ENCODE assay signal across 17 cellular contexts in genomic region chr5:32628049-32628803, GRCh38. TPM values are rescaled to one million over a fixed set of nuclear protein-coding genes. Genes with fewer than 3 reads are reported as not detected.
A peak's percentile ranks its signal among the peaks of the same experiment; 100 is the strongest.
DNase-seq lines count a peak whose midpoint lies in the region; ATAC-seq, FAIRE-seq and TF ChIP-seq lines count a peak whose summit lies in the region.
"Had no signal": no experiment of that assay in that cellular context is flagged by ENCODE, and none has a peak within 500 bp of the region (broad histone marks: within the 10 kb centered on the region; RNA-seq: fewer than 3 reads in every experiment).

No MANE protein-coding gene starts in this region.

- H3K4me3 Mint-ChIP-seq in astrocyte (ENCODE audit: unreplicated experiment), result no peak overlapping the region
- H3K4me3 Mint-ChIP-seq: activated CD4-positive, alpha-beta memory T cell treated with anti-CD3 and anti-CD28 coated beads for 36 hours; nephron; stimulated activated effector memory CD8-positive, alpha-beta T cell treated with anti-CD3 and anti-CD28 coated beads, Interleukin-12 subunit alpha, Interleukin-12 subunit beta, amount 100 ng/mL, for 72 hours had no signal

- BruUV-seq in IMR-90 (replicated peaks; lab: Mats Ljungman, UMichigan), result no TSS peak

- peak overlapping the region; percentile 56; the same call in 1 of the 2 replicates for H2AK5ac ChIP-seq in IMR-90 (ENCODE audit: low read depth, low read length)

- H2BK120ac ChIP-seq in IMR-90 (ENCODE audit: low read depth, low read length), result peak overlapping the region; percentile 43

- H3K4me2 ChIP-seq in IMR-90 (ENCODE audit: low read depth, low read length), result peak overlapping the region; percentile 24; the same call in 1 of the 2 replicates
- no peak overlapping the region for H3K4me2 ChIP-seq in astrocyte (ENCODE audit: low read length)

- H2AFZ ChIP-seq in IMR-90 (replicated peaks; ENCODE audit: low read length, poor library complexity) (no peak overlapping the region), astrocyte (ENCODE audit: low read depth, low read length) (no peak overlapping the region)

- no peak for FAIRE-seq in astrocyte (lab: Jason Lieb, UNC)

- H2BK5ac ChIP-seq in IMR-90 (ENCODE audit: low read depth, low read length, poor library complexity, severe bottlenecking), result peak overlapping the region; percentile 65

- POLR2A ChIA-PET in IMR-90 (lab: Charles Lee; ENCODE audit: unreplicated experiment), result no interaction called here

- peaks cover 5% of the 10 kb centered on the region for H3K36me3 Mint-ChIP-seq in astrocyte (ENCODE audit: low read depth, unreplicated experiment)
- H3K36me3 Mint-ChIP-seq: activated CD4-positive, alpha-beta memory T cell treated with anti-CD3 and anti-CD28 coated beads for 36 hours; stimulated activated effector memory CD8-positive, alpha-beta T cell treated with anti-CD3 and anti-CD28 coated beads, Interleukin-12 subunit alpha, Interleukin-12 subunit beta, amount 100 ng/mL, for 72 hours had no signal

- H3K27me3 ChIP-seq in IMR-90 (ENCODE audit: control insufficient read depth, insufficient read depth, low read length) (no peaks in the 10 kb centered on the region), astrocyte (ENCODE audit: insufficient read depth, low read length) (no peaks in the 10 kb centered on the region), Peyer's patch (no peaks in the 10 kb centered on the region)
- H3K27me3 ChIP-seq: adrenal gland, uterus had no signal

- H3K18ac ChIP-seq in IMR-90 (ENCODE audit: low read depth, low read length), result no peak overlapping the region

- intact Hi-C loops in IMR-90 (cut with micrococcal nuclease), result loop anchor here (10.0 kb wide), 1 partner anchor 797 kb away; no protein-coding TSS in a partner anchor

- H4K20me1 ChIP-seq in IMR-90 (ENCODE audit: insufficient read depth, low read length), result no peaks in the 10 kb centered on the region; the same call in 1 of the 2 replicates
- H4K20me1 ChIP-seq in astrocyte (ENCODE audit: insufficient read depth, low read length), result no peaks in the 10 kb centered on the region

- TF ChIP-seq POLR2A in IMR-90 (IDR thresholded peaks at IDR 0.05; ENCODE audit: low read depth, low read length) (no peak), Peyer's patch (IDR thresholded peaks at IDR 0.05) (no peak)

- no peak overlapping the region for H3K14ac ChIP-seq in IMR-90 (replicated peaks; ENCODE audit: low read depth, low read length)

- dilution Hi-C loops in IMR-90 (cut with HindIII; ENCODE audit: low sequenced_read_pairs, unreplicated experiment), result no loop called here

- DNase-seq in IMR-90 (peak; percentile 85), astrocyte (ENCODE audit: low read depth) (peak; percentile 62), kidney glomerular epithelial cell (lab: John Stamatoyannopoulos, UW) (peak; percentile 85), coronary artery (ENCODE audit: low spot score) (no peak), RKO (ENCODE audit: low spot score) (no peak), NCI-H2107 treated with DMSO at 0.1 percent for 48 hours (lab: John Stamatoyannopoulos, UW; ENCODE audit: unreplicated experiment) (no peak), Peyer's patch (no peak)
- DNase-seq: activated CD4-positive, alpha-beta memory T cell treated with anti-CD3 and anti-CD28 coated beads for 36 hours; adrenal gland; cortex of kidney; GOT3; mammary epithelial cell; NCI-H146; uterus had no signal

- no peaks in the 10 kb centered on the region for H3K36me3 ChIP-seq in IMR-90 (ENCODE audit: control insufficient read depth, insufficient read depth, low read length)
- no peaks in the 10 kb centered on the region for H3K36me3 ChIP-seq in astrocyte (ENCODE audit: insufficient read depth, low read length)
- H3K36me3 ChIP-seq in Peyer's patch, result no peaks in the 10 kb centered on the region
- H3K36me3 ChIP-seq: adrenal gland, uterus had no signal

- TF ChIP-seq RAD21 in IMR-90 (IDR thresholded peaks at IDR 0.05; ENCODE audit: low read length), result 0 out of 2 replicates have a peak, but pooled peaks have one; percentile 1

- no peaks in the 10 kb centered on the region for H3K9me3 ChIP-seq in IMR-90 (ENCODE audit: control insufficient read depth, insufficient read depth, low read length)
- no peaks in the 10 kb centered on the region for H3K9me3 ChIP-seq in astrocyte (ENCODE audit: insufficient read depth, low read depth, low read length)
- H3K9me3 ChIP-seq in Peyer's patch, result no peaks in the 10 kb centered on the region
- H3K9me3 ChIP-seq: adrenal gland, uterus had no signal

- H3K79me1 ChIP-seq in IMR-90 (ENCODE audit: low read depth in 1 of 2, low read length in 2 of 2), result no peaks in the 10 kb centered on the region

- H4K8ac ChIP-seq in IMR-90 (ENCODE audit: low read depth in 2 of 2, low read length in 2 of 2), result peak overlapping the region in 1 of 2 experiments; percentile 39; a peak in 2 of 4 replicates

- peak overlapping the region; percentile 3; the same call in 1 of the 2 replicates for H2BK20ac ChIP-seq in IMR-90 (ENCODE audit: low read depth, low read length)

- H3K56ac ChIP-seq in IMR-90 (ENCODE audit: extremely low read depth, insufficient read depth, low read length), result peak overlapping the region; percentile 13; the same call in 1 of the 2 replicates

- H3K4me3 ChIP-seq in IMR-90 (ENCODE audit: insufficient read depth, low read depth, low read length), result no peak overlapping the region
- no peak overlapping the region for H3K4me3 ChIP-seq in astrocyte (ENCODE audit: insufficient read depth, low read depth, low read length)
- no peak overlapping the region for H3K4me3 ChIP-seq in coronary artery
- no peak overlapping the region for H3K4me3 ChIP-seq in Peyer's patch
- H3K4me3 ChIP-seq: adrenal gland, uterus had no signal

- H3K4me1 Mint-ChIP-seq in astrocyte (ENCODE audit: low read depth, unreplicated experiment), result peaks cover 4% of the 10 kb centered on the region
- H3K4me1 Mint-ChIP-seq: stimulated activated effector memory CD8-positive, alpha-beta T cell treated with anti-CD3 and anti-CD28 coated beads, Interleukin-12 subunit alpha, Interleukin-12 subunit beta, amount 100 ng/mL, for 72 hours had no signal

- ATAC-seq in IMR-90 (ENCODE audit: low read depth), result peak; percentile 68
- ATAC-seq: stimulated activated effector memory CD8-positive, alpha-beta T cell treated with anti-CD3 and anti-CD28 coated beads, Interleukin-12 subunit alpha, Interleukin-12 subunit beta, amount 100 ng/mL, for 72 hours had no signal

- TF ChIP-seq CTCF in 22Rv1 (IDR thresholded peaks at IDR 0.05), result peak; percentile 58
- TF ChIP-seq CTCF in IMR-90 (conservative IDR thresholded peaks at IDR 0.05; ENCODE audit: low read depth, low read length), result no peak
- TF ChIP-seq CTCF in astrocyte (IDR thresholded peaks at IDR 0.05; ENCODE audit: insufficient read depth, low read depth, low read length), result no peak
- TF ChIP-seq CTCF in coronary artery (IDR thresholded peaks at IDR 0.05), result no peak
- TF ChIP-seq CTCF in Peyer's patch (IDR thresholded peaks at IDR 0.05), result no peak

- H3K79me2 ChIP-seq in astrocyte (ENCODE audit: insufficient read depth, low read length), result no peaks in the 10 kb centered on the region

- no peak overlapping the region for H3K9ac ChIP-seq in IMR-90 (ENCODE audit: low read depth, low read length)
- no peak overlapping the region for H3K9ac ChIP-seq in astrocyte (ENCODE audit: low read length)

- H4K91ac ChIP-seq in IMR-90 (ENCODE audit: insufficient read depth, low read depth, low read length), result peak overlapping the region; percentile 51

- H3K27ac ChIP-seq in 22Rv1 (no peak overlapping the region), IMR-90 (ENCODE audit: insufficient read depth, low read length) (peak overlapping the region; percentile 56; the same call in 1 of the 2 replicates), astrocyte (ENCODE audit: low read depth, low read length) (no peak overlapping the region), coronary artery (peak overlapping the region in 1 of 2 donors; percentile 78), Peyer's patch (no peak overlapping the region)
- H3K27ac ChIP-seq: adrenal gland, uterus had no signal

- 20% methylated on average over 2 of the region's 7 CpGs; no CpG with 5 or more reads in 1 of the 2 experiments for WGBS in IMR-90 (ENCODE audit: extremely low coverage in 2 of 2, insufficient read length in 1 of 2), 2 experiments

- peak overlapping the region; percentile 16; the same call in 1 of the 3 replicates for H2BK15ac ChIP-seq in IMR-90 (ENCODE audit: low read depth, low read length)

- H3K4ac ChIP-seq in IMR-90 (ENCODE audit: low read depth, low read length), result peak overlapping the region; percentile 52

- in situ Hi-C loops in IMR-90 (cut with MboI; ENCODE audit: low sequenced_read_pairs), result no loop called here

- H3K23ac ChIP-seq in IMR-90 (ENCODE audit: low read depth, low read length), result 0 out of 2 replicates have a peak overlapping the region, but pooled peaks have one; percentile 5

- CTCF ChIA-PET in IMR-90 (lab: Yijun Ruan, JAX), result interaction anchor here (0.6 kb wide), 1 partner anchor 539 kb away, joined by 3 read pairs; no protein-coding TSS in a partner anchor

- H3K9me3 Mint-ChIP-seq in astrocyte (ENCODE audit: unreplicated experiment), result peaks cover 2% of the 10 kb centered on the region
- H3K9me3 Mint-ChIP-seq: activated CD4-positive, alpha-beta memory T cell treated with anti-CD3 and anti-CD28 coated beads for 36 hours; nephron; stimulated activated effector memory CD8-positive, alpha-beta T cell treated with anti-CD3 and anti-CD28 coated beads, Interleukin-12 subunit alpha, Interleukin-12 subunit beta, amount 100 ng/mL, for 72 hours had no signal

- peaks cover 6% of the 10 kb centered on the region for H3K27me3 Mint-ChIP-seq in astrocyte (ENCODE audit: low read depth, unreplicated experiment)
- H3K27me3 Mint-ChIP-seq: activated CD4-positive, alpha-beta memory T cell treated with anti-CD3 and anti-CD28 coated beads for 36 hours had no signal

- H2AK9ac ChIP-seq in IMR-90 (replicated peaks; ENCODE audit: low read depth, low read length, poor library complexity), result no peak overlapping the region

- peaks cover 16% of the 10 kb centered on the region for H3K9me1 ChIP-seq in IMR-90 (ENCODE audit: insufficient read depth, low read length)

- H3K4me1 ChIP-seq in IMR-90 (ENCODE audit: control insufficient read depth, insufficient read depth, low read length) (peaks cover 20% of the 10 kb centered on the region), astrocyte (ENCODE audit: insufficient read depth, low read length) (peaks cover 6% of the 10 kb centered on the region), Peyer's patch (no peaks in the 10 kb centered on the region)
- H3K4me1 ChIP-seq: adrenal gland, uterus had no signal

- no peak overlapping the region; the same call in 1 of the 2 replicates for H4K5ac ChIP-seq in IMR-90 (ENCODE audit: low read depth, low read length)

- no peak overlapping the region for H3K27ac Mint-ChIP-seq in astrocyte (ENCODE audit: unreplicated experiment)
- H3K27ac Mint-ChIP-seq: activated CD4-positive, alpha-beta memory T cell treated with anti-CD3 and anti-CD28 coated beads for 36 hours; nephron; stimulated activated effector memory CD8-positive, alpha-beta T cell treated with anti-CD3 and anti-CD28 coated beads, Interleukin-12 subunit alpha, Interleukin-12 subunit beta, amount 100 ng/mL, for 72 hours had no signal

RNA-seq across cellular contexts. Expression of gene SUB1, which starts 42.9 kb away (rescaled TPM):
- total RNA-seq in IMR-90 (2012; rRNA removed), result 19.5 and 90.5 TPM in 2 replicates
- polyA plus RNA-seq in IMR-90 (2012; rRNA removed), result 117 and 155 TPM in 2 replicates
- polyA plus RNA-seq in IMR-90 (2012; cell fraction: cytosol; rRNA removed), result 3.1 and 6.0 TPM in 2 replicates
- 4.2 and 27.6 TPM in 2 replicates for polyA plus RNA-seq in IMR-90 (2012; cell fraction: nucleus; rRNA removed; ENCODE audit: low replicate concordance)
- total RNA-seq in astrocyte, result 219 and 235 TPM in 2 replicates
- total RNA-seq in Peyer's patch, result 100 to 1,000 TPM in 2 of 4 donors, 10 to 100 TPM in 2; 64.2 to 155 (median 98.2) TPM

Comparison
In these comparisons a context has a peak if more than half of its experiments do, and no peak if none do; other contexts are left out.
1. DNase-seq: peak in IMR-90 (single experiment), astrocyte (single experiment) and kidney glomerular epithelial cell (single experiment); none in coronary artery (single experiment), RKO (single experiment), NCI-H2107 treated with DMSO at 0.1 percent for 48 hours (single experiment) and Peyer's patch (0 of 3).